15 cellular contexts compared by ENCODE assay signal in genomic region chr1:234989479-234990327, GRCh38.
A peak's percentile ranks its signal among the peaks of the same experiment; 100 is the strongest.
DNase-seq lines count a peak whose midpoint lies in the region; TF ChIP-seq lines count a peak whose summit lies in the region.
"Had no signal": no experiment of that assay in that cellular context is flagged by ENCODE, and none has a peak within 500 bp of the region (broad histone marks: within the 10 kb centered on the region; RNA-seq: fewer than 3 reads in every experiment).

No MANE protein-coding gene starts in this region.

- H3K36me3 Mint-ChIP-seq in activated naive CD8-positive, alpha-beta T cell, result no peaks in the 10 kb centered on the region

- in situ Hi-C loops in mammary epithelial cell (cut with MboI; ENCODE audit: low sequenced_read_pairs in 2 of 2), result loop anchor here (10.0 kb wide), 2 partner anchors 265 to 495 kb away; no protein-coding TSS in a partner anchor
- in situ Hi-C loops in brain microvascular endothelial cell (cut with HindIII; ENCODE audit: low pct_ligation_motif_present, low sequenced_read_pairs), result no loop called here

- H3K9me3 ChIP-seq in breast epithelium, result no peaks in the 10 kb centered on the region
- H3K9me3 ChIP-seq in mammary epithelial cell (replicated peaks; ENCODE audit: insufficient read depth, low read length), result no peaks in the 10 kb centered on the region
- no peaks in the 10 kb centered on the region for H3K9me3 ChIP-seq in muscle layer of colon (ENCODE audit: low read length)
- no peaks in the 10 kb centered on the region for H3K9me3 ChIP-seq in tibial artery
- no peaks in the 10 kb centered on the region for H3K9me3 ChIP-seq in prostate gland
- H3K9me3 ChIP-seq: left lung had no signal

- no peak overlapping the region for H3K4me3 ChIP-seq in breast epithelium
- no peak overlapping the region for H3K4me3 ChIP-seq in mammary epithelial cell (replicated peaks in 1 of 3; ENCODE audit: insufficient read depth in 1 of 3, low read depth in 2 of 3, low read length in 3 of 3)
- no peak overlapping the region for H3K4me3 ChIP-seq in muscle layer of colon (ENCODE audit: low read depth in 1 of 2, low read length in 2 of 2)
- no peak overlapping the region for H3K4me3 ChIP-seq in tibial artery
- no peak overlapping the region for H3K4me3 ChIP-seq in brain microvascular endothelial cell (ENCODE audit: low read depth, low read length)
- H3K4me3 ChIP-seq in prostate gland, result no peak overlapping the region
- H3K4me3 ChIP-seq: left lung had no signal

- intact Hi-C loops in breast epithelium (cut with DNase I; ENCODE audit: low total_unique reads) (no loop called here), mammary epithelial cell (cut with micrococcal nuclease) (no loop called here), tibial artery (cut with DNase I; ENCODE audit: low total_unique reads) (loop anchor here (5.0 to 10.0 kb wide), 2 partner anchors 93 to 455 kb away; no protein-coding TSS in a partner anchor), prostate gland (cut with DNase I) (loop anchor here (10.0 kb wide), 1 partner anchor 455 kb away; no protein-coding TSS in a partner anchor)

- no peak for TF ChIP-seq CTCF in breast epithelium (IDR thresholded peaks at IDR 0.05)
- TF ChIP-seq CTCF in mammary epithelial cell (conservative IDR thresholded peaks at IDR 0.05 in 1 of 2, IDR thresholded peaks at IDR 0.05 in 1 of 2; ENCODE audit: extremely low read depth in 1 of 2, insufficient read depth in 1 of 2, low read depth in 1 of 2, low read length in 2 of 2), result no peak
- no peak for TF ChIP-seq CTCF in tibial artery (IDR thresholded peaks at IDR 0.05)
- no peak for TF ChIP-seq CTCF in brain microvascular endothelial cell (IDR thresholded peaks at IDR 0.05; ENCODE audit: low read depth, low read length, missing control alignments)
- no peak for TF ChIP-seq CTCF in prostate gland (IDR thresholded peaks at IDR 0.05)

- H3K27me3 ChIP-seq in breast epithelium (no peaks in the 10 kb centered on the region), mammary epithelial cell (ENCODE audit: insufficient read depth, low read length) (no peaks in the 10 kb centered on the region), muscle layer of colon (ENCODE audit: control insufficient read depth in 1 of 2, insufficient read depth in 2 of 2, low read length in 2 of 2) (no peaks in the 10 kb centered on the region), tibial artery (no peaks in the 10 kb centered on the region), brain microvascular endothelial cell (replicated peaks) (no peaks in the 10 kb centered on the region), prostate gland (replicated peaks; ENCODE audit: insufficient read depth) (no peaks in the 10 kb centered on the region)
- H3K27me3 ChIP-seq: left lung had no signal

- BruUV-seq in mammary epithelial cell (replicated peaks; lab: Mats Ljungman, UMichigan), result no TSS peak

- 91% methylated on average over 15 of the region's 15 CpGs for WGBS in mammary epithelial cell (ENCODE audit: low coverage, missing lambda C conversion rate)
- 66% methylated on average over 15 of the region's 15 CpGs for WGBS in prostate gland

- CTCF ChIA-PET in mammary epithelial cell (lab: Charles Lee; ENCODE audit: low non-redundant PET), result no interaction called here

- no peak overlapping the region for H3K4me2 ChIP-seq in mammary epithelial cell (ENCODE audit: insufficient read depth, low read depth, low read length)

- H3K27me3 Mint-ChIP-seq in activated naive CD8-positive, alpha-beta T cell, result no peaks in the 10 kb centered on the region

- H3K36me3 ChIP-seq in breast epithelium (no peaks in the 10 kb centered on the region), mammary epithelial cell (ENCODE audit: insufficient read depth, low read length) (no peaks in the 10 kb centered on the region), muscle layer of colon (ENCODE audit: insufficient read depth, low read length) (no peaks in the 10 kb centered on the region), tibial artery (no peaks in the 10 kb centered on the region), brain microvascular endothelial cell (replicated peaks) (no peaks in the 10 kb centered on the region), prostate gland (no peaks in the 10 kb centered on the region)
- H3K36me3 ChIP-seq: left lung had no signal

- no peaks in the 10 kb centered on the region for H3K79me2 ChIP-seq in mammary epithelial cell (ENCODE audit: insufficient read depth, low read length)

- DNase-seq in breast epithelium (ENCODE audit: low spot score in 2 of 2) (no peak), mammary epithelial cell (no peak), tibial artery (peak in 1 of 2 donors; percentile 58), brain microvascular endothelial cell (no peak), prostate gland (ENCODE audit: low spot score) (no peak), retina (no peak)
- DNase-seq: DMS 273 treated with DMSO at 0.1 percent for 48 hours; hippocampal formation; left lung; NCI-H1092; NCI-H345; stimulated activated CD4-positive, alpha-beta T cell treated with anti-CD3 and anti-CD28 coated beads, Interleukin-12 subunit alpha, Interleukin-12 subunit beta, amount 100 ng/mL, for 4 hours had no signal

- H3K27ac ChIP-seq in breast epithelium (peak overlapping the region; percentile 57 to 96), mammary epithelial cell (ENCODE audit: insufficient read depth, low read depth, low read length) (no peak overlapping the region), muscle layer of colon (ENCODE audit: low read depth, low read length) (peak overlapping the region; percentile 35), tibial artery (peak overlapping the region; percentile 87), brain microvascular endothelial cell (no peak overlapping the region), prostate gland (peak overlapping the region in 1 of 2 donors; percentile 34)
- H3K27ac ChIP-seq: epithelial cell of prostate, left lung had no signal

- dilution Hi-C loops in mammary epithelial cell (cut with HindIII; ENCODE audit: low sequenced_read_pairs), result no loop called here

- H3K4me1 ChIP-seq in breast epithelium (peaks cover 13 to 30% of the 10 kb centered on the region in 2 donors), mammary epithelial cell (ENCODE audit: insufficient read depth, low read length) (peaks cover 18% of the 10 kb centered on the region), muscle layer of colon (ENCODE audit: insufficient read depth, low read length) (peaks cover 37% of the 10 kb centered on the region), tibial artery (peaks cover 3 to 57% (median 45%) of the 10 kb centered on the region in 4 donors), prostate gland (replicated peaks) (peaks cover 8% of the 10 kb centered on the region)

- TF ChIP-seq POLR2A in breast epithelium (IDR thresholded peaks at IDR 0.05), result no peak
- no peak for TF ChIP-seq POLR2A in prostate gland (IDR thresholded peaks at IDR 0.05)

- H3K27ac Mint-ChIP-seq in activated naive CD8-positive, alpha-beta T cell, result peak overlapping the region; percentile 73

- no peaks in the 10 kb centered on the region for H4K20me1 ChIP-seq in mammary epithelial cell (ENCODE audit: insufficient read depth, low read length)

- H3K4me1 Mint-ChIP-seq in activated naive CD8-positive, alpha-beta T cell (ENCODE audit: low read depth), result peaks cover 52% of the 10 kb centered on the region

- H3K9ac ChIP-seq in mammary epithelial cell (ENCODE audit: insufficient read depth, low read length), result no peak overlapping the region
- no peak overlapping the region for H3K9ac ChIP-seq in muscle layer of colon (ENCODE audit: low read length)

- H3K9me3 Mint-ChIP-seq in activated naive CD8-positive, alpha-beta T cell (ENCODE audit: low read depth), result no peaks in the 10 kb centered on the region

- H3K4me3 Mint-ChIP-seq in activated naive CD8-positive, alpha-beta T cell, result no peak overlapping the region

- H2AFZ ChIP-seq in mammary epithelial cell (ENCODE audit: low read depth, low read length), result no peak overlapping the region

Comparison
In these comparisons a context has a peak if more than half of its experiments do, and no peak if none do; other contexts are left out.
1. H3K27ac ChIP-seq: peak in breast epithelium (2 of 2), muscle layer of colon (single experiment) and tibial artery (2 of 2); none in mammary epithelial cell (single experiment) and brain microvascular endothelial cell (single experiment).
2. intact Hi-C loops: an anchor here in tibial artery (5.0 to 10.0 kb wide) and prostate gland (10.0 kb wide); none called in breast epithelium and mammary epithelial cell.